ENCODE assay signal across 8 cellular contexts in the genomic region with DNA sequence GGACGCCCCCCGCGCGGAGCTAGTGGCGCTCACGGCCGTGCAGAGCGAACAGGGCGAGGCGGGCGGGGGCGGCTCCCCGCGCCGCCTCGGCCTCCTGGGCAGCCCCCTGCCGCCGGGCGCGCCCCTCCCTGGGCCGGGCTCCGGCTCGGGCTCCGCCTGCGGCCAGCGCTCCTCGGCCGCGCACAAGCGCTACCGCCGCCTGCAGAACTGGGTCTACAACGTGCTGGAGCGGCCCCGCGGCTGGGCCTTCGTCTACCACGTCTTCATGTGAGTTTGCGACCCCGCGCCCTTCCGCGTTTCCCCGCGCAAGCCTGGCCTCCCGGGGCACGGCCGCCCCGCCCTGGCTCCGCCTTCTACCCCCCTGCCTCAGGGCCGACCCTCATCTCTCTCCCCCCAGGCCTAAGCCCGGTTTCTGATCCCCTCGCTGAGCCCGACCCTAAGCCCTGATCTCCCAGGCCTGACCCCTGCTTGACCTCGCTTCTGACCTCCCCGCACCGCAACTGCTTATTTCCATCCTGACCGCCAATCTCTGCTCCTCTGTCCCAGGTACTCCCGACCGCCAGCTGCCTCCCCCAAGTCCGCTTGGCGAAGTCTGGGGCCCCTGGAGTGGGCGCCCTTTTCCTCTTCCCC. TPM values are rescaled to one million over a fixed set of nuclear protein-coding genes. Genes with fewer than 3 reads are reported as not detected.
A peak's percentile ranks its signal among the peaks of the same experiment; 100 is the strongest.
DNase-seq lines count a peak whose midpoint lies in the region; ATAC-seq and TF ChIP-seq lines count a peak whose summit lies in the region.

No MANE protein-coding gene starts in this region.

- no peak for ATAC-seq in HG03039 (IDR thresholded peaks at IDR 0.05; ENCODE audit: unreplicated experiment)
- no peak for ATAC-seq in HG02588 (IDR thresholded peaks at IDR 0.05; ENCODE audit: unreplicated experiment)

- TF ChIP-seq CTCF in astrocyte of the spinal cord (IDR thresholded peaks at IDR 0.05; ENCODE audit: low read depth, low read length) (no peak), uterus (IDR thresholded peaks at IDR 0.05) (no peak)

- in situ Hi-C loops in astrocyte of the spinal cord (cut with HindIII; ENCODE audit: low sequenced_read_pairs) = no loop called here

- H3K36me3 Mint-ChIP-seq in activated naive CD4-positive, alpha-beta T cell treated with anti-CD3 and anti-CD28 coated beads, Interleukin-2, amount 50 U/mL, for 24 hours = no peaks in the 10 kb centered on the region

- no peaks in the 10 kb centered on the region for H3K36me3 ChIP-seq in uterus

- no peaks in the 10 kb centered on the region for H3K9me3 Mint-ChIP-seq in activated naive CD4-positive, alpha-beta T cell treated with anti-CD3 and anti-CD28 coated beads, Interleukin-2, amount 50 U/mL, for 24 hours

- intact Hi-C loops in uterus (cut with DNase I; ENCODE audit: low total_unique reads) = no loop called here

- H3K4me3 Mint-ChIP-seq in activated naive CD4-positive, alpha-beta T cell treated with anti-CD3 and anti-CD28 coated beads, Interleukin-2, amount 50 U/mL, for 24 hours = peak overlapping the region; percentile 85

- H3K27me3 Mint-ChIP-seq in activated naive CD4-positive, alpha-beta T cell treated with anti-CD3 and anti-CD28 coated beads, Interleukin-2, amount 50 U/mL, for 24 hours = peaks cover 15% of the 10 kb centered on the region

- peaks cover 0 to 9% of the 10 kb centered on the region in 2 donors for H3K4me1 ChIP-seq in uterus

- no peaks in the 10 kb centered on the region for H3K27me3 ChIP-seq in uterus

- DNase-seq in activated naive CD4-positive, alpha-beta T cell treated with Interleukin-2 at 50 U/mL for 16 hours = no peak
- DNase-seq in astrocyte of the spinal cord (ENCODE audit: low read depth, low spot score) (no peak), left kidney (ENCODE audit: low read depth, low spot score) (peak; percentile 64), uterus (peak in 1 of 2 donors; percentile 32), hippocampal formation (lab: John Stamatoyannopoulos, UW) (no peak)

- peaks cover 8% of the 10 kb centered on the region for H3K4me1 Mint-ChIP-seq in activated naive CD4-positive, alpha-beta T cell treated with anti-CD3 and anti-CD28 coated beads, Interleukin-2, amount 50 U/mL, for 24 hours

- TF ChIP-seq POLR2A in uterus (IDR thresholded peaks at IDR 0.05) = no peak

- peak overlapping the region; percentile 87 to 89 for H3K27ac ChIP-seq in uterus

- no peak overlapping the region for H3K27ac Mint-ChIP-seq in activated naive CD4-positive, alpha-beta T cell treated with anti-CD3 and anti-CD28 coated beads, Interleukin-2, amount 50 U/mL, for 24 hours

- peak overlapping the region; percentile 3 for H3K4me3 ChIP-seq in astrocyte of the spinal cord (ENCODE audit: low read depth, low read length)
- peak overlapping the region; percentile 43 to 45 for H3K4me3 ChIP-seq in uterus

- H3K9me3 ChIP-seq in uterus = no peaks in the 10 kb centered on the region

RNA-seq across cellular contexts. Expression of a gene that starts 0.7 kb away (rescaled TPM):
- 10 to 100 TPM in 1 of 4 donors, 1 to 10 TPM in 2, not detected in 1; 2.7 to 13.4 (median 7.4) TPM for total RNA-seq in uterus
